ENCODE assay signal across 28 cellular contexts in the genomic region with DNA sequence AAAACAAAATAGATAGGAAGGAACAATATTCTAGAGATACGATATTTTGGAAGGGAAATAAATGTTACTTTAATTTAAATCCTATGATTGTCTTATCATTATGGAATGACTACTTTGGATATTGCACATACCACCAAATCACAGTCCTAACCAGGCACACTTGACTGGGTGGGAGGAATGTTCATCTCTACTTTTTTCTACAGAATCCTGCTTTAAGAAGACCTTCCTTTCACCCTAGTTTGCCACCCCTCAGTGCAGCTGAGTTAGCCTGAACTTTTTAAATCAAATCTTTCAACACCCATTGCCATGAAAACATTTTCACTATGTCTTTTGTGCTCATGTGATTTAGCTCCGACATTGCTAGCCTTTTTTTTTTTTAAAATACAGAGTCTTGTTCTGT. TPM values are rescaled to one million over a fixed set of nuclear protein-coding genes. Genes with fewer than 3 reads are reported as not detected.
DNase-seq lines count a peak whose midpoint lies in the region; ATAC-seq and TF ChIP-seq lines count a peak whose summit lies in the region.
"Had no signal": no experiment of that assay in that cellular context is flagged by ENCODE, and none has a peak within 500 bp of the region (broad histone marks: within the 10 kb centered on the region; RNA-seq: fewer than 3 reads in every experiment).

No MANE protein-coding gene starts in this region.

- TF ChIP-seq CTCF in epithelial cell of proximal tubule (conservative IDR thresholded peaks at IDR 0.05; ENCODE audit: low read depth, low read length) = no peak

- H3K4me3 ChIP-seq in epithelial cell of proximal tubule (ENCODE audit: low read depth, low read length) = no peak overlapping the region
- H3K4me3 ChIP-seq: K562, SJCRH30 had no signal

- no peak for TF ChIP-seq RAD21 in Ishikawa (IDR thresholded peaks at IDR 0.05; ENCODE audit: low read depth)

- no peak for TF ChIP-seq EP300 in Ishikawa (IDR thresholded peaks at IDR 0.05; ENCODE audit: borderline replicate concordance)

- peak; percentile 78 for DNase-seq in epithelial cell of proximal tubule (ENCODE audit: low read depth)
- DNase-seq in kidney tubule cell (ENCODE audit: low spot score) = peak; percentile 80
- DNase-seq in activated CD8-positive, alpha-beta memory T cell treated with anti-CD3 and anti-CD28 coated beads, Interleukin-2, amount 50 U/mL, for 48 hours = no peak
- no peak for DNase-seq in left colon
- no peak for DNase-seq in NCI-H1092 treated with DMSO at 0.1 percent for 48 hours (lab: John Stamatoyannopoulos, UW)
- DNase-seq: C1 segment of cervical spinal cord; Calu3; CD8-positive, alpha-beta memory T cell; DMS153; DND-41; Kasumi-1; MV-4-11; NCI-H1105 treated with DMSO at 0.1 percent for 48 hours; NCI-H146; NCI-H1930; NCI-H2107; NCI-H446; NCI-H524 treated with DMSO at 0.1 percent for 48 hours; NCI-H774; NK-92 treated with Interleukin-12 subunit alpha and Interleukin-12 subunit beta, amount 100 ng/mL, for 24 hours; PC-3; SJCRH30 had no signal

- ATAC-seq in left colon = no peak
- ATAC-seq in HG02571 (IDR thresholded peaks at IDR 0.05; ENCODE audit: unreplicated experiment) = no peak
- ATAC-seq: HepG2, K562, PC-3, Right ventricle myocardium inferior had no signal

- intact Hi-C loops in left colon (cut with DNase I, micrococcal nuclease) = no loop called here

TF ChIP-seq in Ishikawa, 13 proteins besides CTCF, POLR2A, EP300 and RAD21:
- TF ChIP-seq NFIC (IDR thresholded peaks at IDR 0.05) = no peak
- TF ChIP-seq TEAD4 (IDR thresholded peaks at IDR 0.05) = peak; percentile 55; the same call in 1 of the 2 replicates
- TF ChIP-seq, protein P1, sequence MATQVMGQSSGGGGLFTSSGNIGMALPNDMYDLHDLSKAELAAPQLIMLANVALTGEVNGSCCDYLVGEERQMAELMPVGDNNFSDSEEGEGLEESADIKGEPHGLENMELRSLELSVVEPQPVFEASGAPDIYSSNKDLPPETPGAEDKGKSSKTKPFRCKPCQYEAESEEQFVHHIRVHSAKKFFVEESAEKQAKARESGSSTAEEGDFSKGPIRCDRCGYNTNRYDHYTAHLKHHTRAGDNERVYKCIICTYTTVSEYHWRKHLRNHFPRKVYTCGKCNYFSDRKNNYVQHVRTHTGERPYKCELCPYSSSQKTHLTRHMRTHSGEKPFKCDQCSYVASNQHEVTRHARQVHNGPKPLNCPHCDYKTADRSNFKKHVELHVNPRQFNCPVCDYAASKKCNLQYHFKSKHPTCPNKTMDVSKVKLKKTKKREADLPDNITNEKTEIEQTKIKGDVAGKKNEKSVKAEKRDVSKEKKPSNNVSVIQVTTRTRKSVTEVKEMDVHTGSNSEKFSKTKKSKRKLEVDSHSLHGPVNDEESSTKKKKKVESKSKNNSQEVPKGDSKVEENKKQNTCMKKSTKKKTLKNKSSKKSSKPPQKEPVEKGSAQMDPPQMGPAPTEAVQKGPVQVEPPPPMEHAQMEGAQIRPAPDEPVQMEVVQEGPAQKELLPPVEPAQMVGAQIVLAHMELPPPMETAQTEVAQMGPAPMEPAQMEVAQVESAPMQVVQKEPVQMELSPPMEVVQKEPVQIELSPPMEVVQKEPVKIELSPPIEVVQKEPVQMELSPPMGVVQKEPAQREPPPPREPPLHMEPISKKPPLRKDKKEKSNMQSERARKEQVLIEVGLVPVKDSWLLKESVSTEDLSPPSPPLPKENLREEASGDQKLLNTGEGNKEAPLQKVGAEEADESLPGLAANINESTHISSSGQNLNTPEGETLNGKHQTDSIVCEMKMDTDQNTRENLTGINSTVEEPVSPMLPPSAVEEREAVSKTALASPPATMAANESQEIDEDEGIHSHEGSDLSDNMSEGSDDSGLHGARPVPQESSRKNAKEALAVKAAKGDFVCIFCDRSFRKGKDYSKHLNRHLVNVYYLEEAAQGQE (IDR thresholded peaks at IDR 0.05; ENCODE audit: low read depth) = no peak
- TF ChIP-seq EGR1 (IDR thresholded peaks at IDR 0.05) = no peak

RNA-seq across cellular contexts. Expression of a gene that starts 38.1 kb away (rescaled TPM):
- total RNA-seq in epithelial cell of proximal tubule = 1.2 and 3.8 TPM in 2 replicates
- 1 to 10 TPM; 1.5 to 1.6 TPM for total RNA-seq in left colon
- total RNA-seq: CD8-positive, alpha-beta memory T cell; RPMI7951 had no signal

Comparison
In these comparisons a context has a peak if more than half of its experiments do, and no peak if none do; other contexts are left out.
1. DNase-seq: peak in epithelial cell of proximal tubule (single experiment) and kidney tubule cell (single experiment); none in activated CD8-positive, alpha-beta memory T cell treated with anti-CD3 and anti-CD28 coated beads, Interleukin-2, amount 50 U/mL, for 48 hours (single experiment), left colon (0 of 2) and NCI-H1092 treated with DMSO at 0.1 percent for 48 hours (single experiment).